10 cellular contexts compared by ENCODE assay signal in the genomic region with DNA sequence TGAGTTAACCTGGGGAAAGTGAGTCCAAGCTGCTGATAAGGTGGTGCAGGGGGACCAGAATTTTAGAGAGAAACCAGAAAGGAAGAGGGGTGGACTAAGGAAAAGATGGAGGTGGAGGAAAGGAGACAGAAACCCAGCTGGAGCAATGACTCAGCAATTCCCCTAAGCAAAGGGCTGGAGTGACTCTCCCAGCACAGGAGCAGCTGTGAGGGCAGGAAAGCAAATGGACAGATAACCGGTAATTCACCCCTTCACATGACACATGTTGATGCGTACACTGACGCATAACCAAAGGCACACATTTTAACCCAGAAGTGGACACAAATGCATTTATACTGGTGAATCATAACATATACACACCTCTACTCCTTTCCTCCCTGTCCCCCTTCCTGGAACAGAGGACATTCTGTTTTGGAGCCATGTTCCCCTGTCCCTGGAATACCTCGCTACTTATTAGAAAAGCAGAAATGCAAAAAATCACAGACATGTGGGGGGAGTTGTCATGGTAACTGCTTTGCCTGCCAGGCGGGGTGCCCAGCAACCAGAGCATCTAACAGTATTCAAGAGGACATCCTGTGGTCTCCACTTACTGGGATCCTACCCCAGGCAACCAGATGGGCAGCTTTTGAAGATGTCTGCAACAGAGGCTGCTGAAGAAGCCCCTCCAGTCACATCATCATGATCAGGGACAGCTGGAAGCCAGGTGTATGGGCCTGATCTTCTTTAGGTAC. TPM values are rescaled to one million over a fixed set of nuclear protein-coding genes. Genes with fewer than 3 reads are reported as not detected.
DNase-seq lines count a peak whose midpoint lies in the region; ATAC-seq and TF ChIP-seq lines count a peak whose summit lies in the region.
"Had no signal": no experiment of that assay in that cellular context is flagged by ENCODE, and none has a peak within 500 bp of the region (broad histone marks: within the 10 kb centered on the region; RNA-seq: fewer than 3 reads in every experiment).

No MANE protein-coding gene starts in this region.

- intact Hi-C loops in activated CD4-positive, alpha-beta T cell treated with anti-CD3 and anti-CD28 coated beads for 36 hours (cut with DNase I, micrococcal nuclease) = loop anchor here in 1 of 2 experiments (5.0 kb wide), 1 partner anchor 343 kb away; the partner anchor contains the start of gene PTPRN
- intact Hi-C loops in activated T-helper 2 cell treated with anti-CD3 and anti-CD28 coated beads, Interferon-gamma antibody, Interleukin-2, Interleukin-4, amounts not matched to agents 10 μg/mL and 5 μg/mL and 100 μg/mL, durations not matched to agents 14 hours and 24 hours and 36 hours (cut with micrococcal nuclease) = no loop called here

- peak overlapping the region; percentile 87 for H3K27ac Mint-ChIP-seq in mesothelial cell of epicardium
- H3K27ac Mint-ChIP-seq in activated CD4-positive, alpha-beta T cell treated with anti-CD3 and anti-CD28 coated beads for 36 hours = no peak overlapping the region
- H3K27ac Mint-ChIP-seq in activated T-helper 2 cell treated with anti-CD3 and anti-CD28 coated beads, Interferon-gamma antibody, Interleukin-2, Interleukin-4, amounts not matched to agents 10 μg/mL and 5 μg/mL and 100 μg/mL, durations not matched to agents 14 hours and 24 hours and 36 hours = no peak overlapping the region

- TF ChIP-seq CTCF in mesothelial cell of epicardium (IDR thresholded peaks at IDR 0.05; ENCODE audit: unreplicated experiment) = no peak

- peaks cover 35% of the 10 kb centered on the region for H3K4me1 Mint-ChIP-seq in mesothelial cell of epicardium
- peaks cover 9% of the 10 kb centered on the region for H3K4me1 Mint-ChIP-seq in activated CD4-positive, alpha-beta T cell treated with anti-CD3 and anti-CD28 coated beads for 36 hours
- no peaks in the 10 kb centered on the region for H3K4me1 Mint-ChIP-seq in activated T-helper 2 cell treated with anti-CD3 and anti-CD28 coated beads, Interferon-gamma antibody, Interleukin-2, Interleukin-4, amounts not matched to agents 10 μg/mL and 5 μg/mL and 100 μg/mL, durations not matched to agents 14 hours and 24 hours and 36 hours (ENCODE audit: low read depth)

- H3K4me3 Mint-ChIP-seq in mesothelial cell of epicardium = peak overlapping the region; percentile 77
- no peak overlapping the region for H3K4me3 Mint-ChIP-seq in activated CD4-positive, alpha-beta T cell treated with anti-CD3 and anti-CD28 coated beads for 36 hours
- no peak overlapping the region for H3K4me3 Mint-ChIP-seq in activated T-helper 2 cell treated with anti-CD3 and anti-CD28 coated beads, Interferon-gamma antibody, Interleukin-2, Interleukin-4, amounts not matched to agents 10 μg/mL and 5 μg/mL and 100 μg/mL, durations not matched to agents 14 hours and 24 hours and 36 hours (ENCODE audit: low read depth)

- no peaks in the 10 kb centered on the region for H3K9me3 Mint-ChIP-seq in mesothelial cell of epicardium
- H3K9me3 Mint-ChIP-seq in activated CD4-positive, alpha-beta T cell treated with anti-CD3 and anti-CD28 coated beads for 36 hours (ENCODE audit: low read depth) = no peaks in the 10 kb centered on the region
- no peaks in the 10 kb centered on the region for H3K9me3 Mint-ChIP-seq in activated T-helper 2 cell treated with anti-CD3 and anti-CD28 coated beads, Interferon-gamma antibody, Interleukin-2, Interleukin-4, amounts not matched to agents 10 μg/mL and 5 μg/mL and 100 μg/mL, durations not matched to agents 14 hours and 24 hours and 36 hours

- POLR2A ChIA-PET in activated CD4-positive, alpha-beta T cell treated with anti-CD3 and anti-CD28 coated beads for 36 hours (lab: Charles Lee) = no interaction called here

- DNase-seq in DMS153 treated with DMSO at 0.1 percent for 48 hours (lab: John Stamatoyannopoulos, UW; ENCODE audit: unreplicated experiment) (peak; percentile 41), NCI-H1417 (lab: John Stamatoyannopoulos, UW) (peak; percentile 5 to 93 (median 84)), mesothelial cell of epicardium (ENCODE audit: low spot score in 2 of 2, unreplicated experiment in 2 of 2) (no peak), OCI-M2 (lab: John Stamatoyannopoulos, UW; ENCODE audit: unreplicated experiment) (no peak)
- no peak for DNase-seq in activated CD4-positive, alpha-beta T cell treated with anti-CD3 and anti-CD28 coated beads for 36 hours
- no peak for DNase-seq in stimulated activated CD4-positive, alpha-beta T cell treated with anti-CD3 and anti-CD28 coated beads, Interleukin-4, amount 100 ng/mL, for 1 hour
- DNase-seq in activated T-helper 2 cell treated with anti-CD3 and anti-CD28 coated beads, Interferon-gamma antibody, Interleukin-2, Interleukin-4, amounts not matched to agents 10 μg/mL and 5 μg/mL and 100 μg/mL, durations not matched to agents 14 hours and 24 hours and 36 hours (ENCODE audit: low spot score) = no peak

- H3K27ac ChIP-seq in angular gyrus (ENCODE audit: low read depth, low read length) = peak overlapping the region; percentile 69
- H3K27ac ChIP-seq: cardiac muscle cell had no signal

- H3K27me3 Mint-ChIP-seq in mesothelial cell of epicardium (ENCODE audit: low read depth) = peaks cover 58% of the 10 kb centered on the region
- H3K27me3 Mint-ChIP-seq in activated CD4-positive, alpha-beta T cell treated with anti-CD3 and anti-CD28 coated beads for 36 hours = peaks cover 55% of the 10 kb centered on the region
- peaks cover 46% of the 10 kb centered on the region for H3K27me3 Mint-ChIP-seq in activated T-helper 2 cell treated with anti-CD3 and anti-CD28 coated beads, Interferon-gamma antibody, Interleukin-2, Interleukin-4, amounts not matched to agents 10 μg/mL and 5 μg/mL and 100 μg/mL, durations not matched to agents 14 hours and 24 hours and 36 hours (ENCODE audit: low read depth)

- CTCF ChIA-PET in activated CD4-positive, alpha-beta T cell treated with anti-CD3 and anti-CD28 coated beads for 36 hours (lab: Charles Lee) = interaction anchor here (0.7 to 1.7 kb wide), 3 partner anchors 16 to 117 kb away, joined by 3 to 10 read pairs (median 3); no protein-coding TSS in a partner anchor

- no peaks in the 10 kb centered on the region for H3K36me3 Mint-ChIP-seq in mesothelial cell of epicardium
- no peaks in the 10 kb centered on the region for H3K36me3 Mint-ChIP-seq in activated CD4-positive, alpha-beta T cell treated with anti-CD3 and anti-CD28 coated beads for 36 hours (ENCODE audit: low read depth)
- no peaks in the 10 kb centered on the region for H3K36me3 Mint-ChIP-seq in activated T-helper 2 cell treated with anti-CD3 and anti-CD28 coated beads, Interferon-gamma antibody, Interleukin-2, Interleukin-4, amounts not matched to agents 10 μg/mL and 5 μg/mL and 100 μg/mL, durations not matched to agents 14 hours and 24 hours and 36 hours (ENCODE audit: low read depth)

- no peak for ATAC-seq in activated CD4-positive, alpha-beta T cell treated with anti-CD3 and anti-CD28 coated beads for 36 hours

RNA-seq across cellular contexts. Expression of gene CDK5R2, which starts 4.7 kb away (rescaled TPM):
- 0.69 to 0.97 TPM (median 0.90 TPM) in 3 replicates for total RNA-seq in mesothelial cell of epicardium
- total RNA-seq in activated CD4-positive, alpha-beta T cell treated with anti-CD3 and anti-CD28 coated beads for 36 hours = not detected
- not detected in 2 replicates for total RNA-seq in activated T-helper 2 cell treated with anti-CD3 and anti-CD28 coated beads, Interferon-gamma antibody, Interleukin-2, Interleukin-4, amounts not matched to agents 10 μg/mL and 5 μg/mL and 100 μg/mL, durations not matched to agents 14 hours and 24 hours and 36 hours
- total RNA-seq: T-helper 2 cell treated with Interferon-gamma antibody and Interleukin-4, amounts not matched to agents 100 ng/mL and 5 ng/mL, for 36 hours had no signal

RNA-seq across cellular contexts. Expression of gene FEV, which starts 20.8 kb away (rescaled TPM):
- 0.16 to 0.29 TPM (median 0.22 TPM) in 3 replicates for total RNA-seq in mesothelial cell of epicardium
- not detected for total RNA-seq in activated CD4-positive, alpha-beta T cell treated with anti-CD3 and anti-CD28 coated beads for 36 hours
- not detected in 2 replicates for total RNA-seq in activated T-helper 2 cell treated with anti-CD3 and anti-CD28 coated beads, Interferon-gamma antibody, Interleukin-2, Interleukin-4, amounts not matched to agents 10 μg/mL and 5 μg/mL and 100 μg/mL, durations not matched to agents 14 hours and 24 hours and 36 hours
- total RNA-seq: cardiac muscle cell; T-helper 2 cell treated with Interferon-gamma antibody and Interleukin-4, amounts not matched to agents 100 ng/mL and 5 ng/mL, for 36 hours had no signal

RNA-seq across cellular contexts. Expression of gene CRYBA2, which starts 29.0 kb away (rescaled TPM):
- total RNA-seq in mesothelial cell of epicardium = not detected in 3 replicates
- not detected for total RNA-seq in activated CD4-positive, alpha-beta T cell treated with anti-CD3 and anti-CD28 coated beads for 36 hours
- not detected in 2 replicates for total RNA-seq in activated T-helper 2 cell treated with anti-CD3 and anti-CD28 coated beads, Interferon-gamma antibody, Interleukin-2, Interleukin-4, amounts not matched to agents 10 μg/mL and 5 μg/mL and 100 μg/mL, durations not matched to agents 14 hours and 24 hours and 36 hours
- total RNA-seq: cardiac muscle cell; T-helper 2 cell treated with Interferon-gamma antibody and Interleukin-4, amounts not matched to agents 100 ng/mL and 5 ng/mL, for 36 hours had no signal

Comparison
In these comparisons a context has a peak if more than half of its experiments do, and no peak if none do; other contexts are left out.
1. DNase-seq: peak in DMS153 treated with DMSO at 0.1 percent for 48 hours (single experiment) and NCI-H1417 (3 of 3); none in mesothelial cell of epicardium (0 of 2), activated CD4-positive, alpha-beta T cell treated with anti-CD3 and anti-CD28 coated beads for 36 hours (single experiment), stimulated activated CD4-positive, alpha-beta T cell treated with anti-CD3 and anti-CD28 coated beads, Interleukin-4, amount 100 ng/mL, for 1 hour (single experiment), activated T-helper 2 cell treated with anti-CD3 and anti-CD28 coated beads, Interferon-gamma antibody, Interleukin-2, Interleukin-4, amounts not matched to agents 10 μg/mL and 5 μg/mL and 100 μg/mL, durations not matched to agents 14 hours and 24 hours and 36 hours (single experiment) and OCI-M2 (single experiment).